ENCODE assay signal across 1 cellular context in the genomic region with DNA sequence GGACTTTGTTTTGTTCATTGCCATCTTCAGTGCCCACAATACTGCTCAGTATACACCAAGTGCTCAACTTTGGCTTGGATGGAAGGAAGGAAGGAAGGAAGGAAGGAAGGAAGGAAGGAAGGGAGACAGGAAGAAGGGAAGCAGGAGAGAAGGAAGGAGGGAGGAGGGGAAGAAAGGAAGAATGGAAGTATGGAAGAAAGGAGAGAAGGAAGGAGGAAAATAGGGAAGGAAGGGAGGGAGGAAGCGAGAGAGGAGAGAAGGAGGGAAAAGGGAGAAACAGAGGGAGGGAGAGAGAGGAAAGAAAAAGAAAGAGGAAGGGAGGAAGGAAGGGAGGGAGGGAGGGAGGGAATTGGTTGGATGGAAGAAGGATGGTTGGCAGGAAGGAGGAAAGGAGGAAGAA.
TF ChIP-seq lines count a peak whose summit lies in the region.

No MANE protein-coding gene starts in this region.

TF ChIP-seq in GM12878, 131 proteins besides CTCF, POLR2A, EP300 and RAD21:
- TF ChIP-seq NBN (IDR thresholded peaks at IDR 0.05) = peak; percentile 61; the same call in 1 of the 2 replicates
- no peak for TF ChIP-seq NFIC (IDR thresholded peaks at IDR 0.05; ENCODE audit: low read depth, low read length)
- TF ChIP-seq HDGF (IDR thresholded peaks at IDR 0.05) = peak; percentile 93
